ENCODE assay signal across 10 cellular contexts in genomic region chr3:123745184-123745855, GRCh38.
DNase-seq lines count a peak whose midpoint lies in the region; ATAC-seq, FAIRE-seq and TF ChIP-seq lines count a peak whose summit lies in the region.
"Had no signal": no experiment of that assay in that cellular context is flagged by ENCODE, and none has a peak within 500 bp of the region (broad histone marks: within the 10 kb centered on the region; RNA-seq: fewer than 3 reads in every experiment).

No MANE protein-coding gene starts in this region.

- no peaks in the 10 kb centered on the region for H3K9me3 ChIP-seq in parathyroid adenoma (ENCODE audit: control insufficient read depth, low read length)
- H3K9me3 ChIP-seq: sigmoid colon had no signal

- no peak overlapping the region for H3K27ac ChIP-seq in parathyroid adenoma
- H3K27ac ChIP-seq: sigmoid colon had no signal

- peak; percentile 60 for FAIRE-seq in GM19239 (lab: Jason Lieb, UNC)

- no peaks in the 10 kb centered on the region for H3K27me3 ChIP-seq in parathyroid adenoma (ENCODE audit: control insufficient read depth, insufficient read depth, low read length)
- H3K27me3 ChIP-seq: sigmoid colon had no signal

- DNase-seq in GM19239 (ENCODE audit: insufficient read length, low spot score), result no peak
- peak; percentile 5 for DNase-seq in OCI-M1 (lab: John Stamatoyannopoulos, UW)
- DNase-seq in epithelial cell of proximal tubule (ENCODE audit: low read depth), result no peak
- DNase-seq in activated T-cell treated with anti-CD3 and anti-CD28 coated beads, Interleukin-2, amount 50 U/mL, for 48 hours, result no peak
- DNase-seq in NCI-H2227 (lab: John Stamatoyannopoulos, UW; ENCODE audit: unreplicated experiment), result no peak
- DNase-seq: KG1, kidney glomerular epithelial cell, sigmoid colon had no signal

- TF ChIP-seq CTCF in epithelial cell of proximal tubule (conservative IDR thresholded peaks at IDR 0.05; ENCODE audit: low read depth, low read length), result peak; percentile 70
- peak; percentile 7 for TF ChIP-seq CTCF in parathyroid adenoma (IDR thresholded peaks at IDR 0.05)

- no peak for ATAC-seq in GM21717 (IDR thresholded peaks at IDR 0.05; ENCODE audit: unreplicated experiment)

- H3K4me2 ChIP-seq in parathyroid adenoma (ENCODE audit: low read length), result no peak overlapping the region

- H3K79me2 ChIP-seq in parathyroid adenoma, result no peaks in the 10 kb centered on the region

- H3K4me3 ChIP-seq in epithelial cell of proximal tubule (ENCODE audit: low read depth, low read length) (no peak overlapping the region), parathyroid adenoma (ENCODE audit: low read depth, low read length) (no peak overlapping the region)
- H3K4me3 ChIP-seq: sigmoid colon had no signal

- H3K4me1 ChIP-seq in parathyroid adenoma, result no peaks in the 10 kb centered on the region

- H3K36me3 ChIP-seq in parathyroid adenoma (ENCODE audit: control insufficient read depth, insufficient read depth, low read length), result no peaks in the 10 kb centered on the region
- H3K36me3 ChIP-seq: sigmoid colon had no signal

- no peak overlapping the region for H2AFZ ChIP-seq in parathyroid adenoma

- H3K9ac ChIP-seq in parathyroid adenoma, result no peak overlapping the region
